Comparison of ENCODE assay signal across 32 cellular contexts in the genomic region with DNA sequence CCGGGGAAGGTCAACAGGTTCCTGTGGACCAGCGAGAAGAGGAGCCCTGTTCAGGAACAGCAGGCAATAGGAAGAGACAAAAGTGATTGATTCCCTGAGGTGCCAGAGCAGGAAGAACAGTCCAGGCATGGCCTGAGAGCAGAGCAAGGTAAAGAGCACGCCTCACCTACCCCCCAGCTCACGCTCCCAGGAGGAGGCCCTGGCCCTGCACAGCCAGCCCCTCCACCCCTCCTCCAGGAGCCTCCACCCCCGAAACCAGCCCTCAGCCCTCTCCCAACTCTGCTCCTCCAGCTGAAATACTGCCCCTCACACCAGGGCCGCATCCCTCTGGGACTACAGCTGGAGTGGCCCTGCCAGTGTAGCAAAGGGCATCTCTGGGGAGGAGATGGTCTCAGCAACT.
"Had no signal": no experiment of that assay in that cellular context is flagged by ENCODE, and none has a peak within 500 bp of the region (broad histone marks: within the 10 kb centered on the region; RNA-seq: fewer than 3 reads in every experiment).

No MANE protein-coding gene starts in this region.

- H3K4me1 Mint-ChIP-seq: activated B cell treated with CpG ODN at 0.5 μM for 24 hours; activated naive CD4-positive, alpha-beta T cell treated with anti-CD3 and anti-CD28 coated beads, Interleukin-2, amount 10 ng/mL, durations not matched to agents 7 days and 5 days; activated naive CD8-positive, alpha-beta T cell treated with anti-CD3 and anti-CD28 coated beads, Interleukin-2, amount 50 U/mL, for 24 hours had no signal

- H3K36me3 ChIP-seq: brain microvascular endothelial cell, MG63, SJSA1 had no signal

- H3K4me3 ChIP-seq: MG63, SJSA1 had no signal

- ATAC-seq: activated naive CD8-positive, alpha-beta T cell treated with anti-CD3 and anti-CD28 coated beads, Interleukin-2, amount 50 U/mL, for 24 hours; activated T-cell treated with anti-CD3 and anti-CD28 coated beads, Interleukin-2, amount 50 U/mL, for 4 hours; Panc1 had no signal

- DNase-seq: activated B cell treated with CpG ODN at 0.5 μM for 24 hours; activated CD4-positive, alpha-beta memory T cell treated with anti-CD3 and anti-CD28 coated beads for 36 hours; activated CD4-positive, alpha-beta T cell treated with anti-CD3 and anti-CD28 coated beads for 4 hours; activated CD4-positive, alpha-beta T cell treated with anti-CD3 and anti-CD28 coated beads, Interleukin-2, amount 50 U/mL, for 1 hour; activated CD4-positive, CD25-positive, alpha-beta regulatory T cell treated with anti-CD3 and anti-CD28 coated beads, Interleukin-2, amount 50 U/mL, for 72 hours; activated CD8-positive, alpha-beta memory T cell treated with anti-CD3 and anti-CD28 coated beads, Interleukin-2, amount 50 U/mL, for 4 hours; activated naive CD4-positive, alpha-beta T cell treated with anti-CD3 and anti-CD28 coated beads, Interleukin-2, amount 10 ng/mL, durations not matched to agents 7 days and 5 days; activated naive CD8-positive, alpha-beta T cell treated with anti-CD3 and anti-CD28 coated beads, Interleukin-2, amount 50 U/mL, for 24 hours; activated T-cell treated with anti-CD3 and anti-CD28 coated beads for 4 hours; activated T-cell treated with anti-CD3 and anti-CD28 coated beads, Interleukin-2, amount 50 U/mL, for 4 hours; anterior cingulate cortex; brain microvascular endothelial cell; Kasumi-1; KG1; MG63; NCI-H1048; NCI-H1105 treated with DMSO at 0.1 percent for 48 hours; NCI-H1436; NCI-H1694; NCI-H1930; NCI-H2081 treated with DMSO at 0.1 percent for 48 hours; NCI-H226; NCI-H446 treated with DMSO at 0.1 percent for 48 hours; NCI-H524 treated with DMSO at 0.1 percent for 48 hours; SHP77; SK-N-SH had no signal

- H3K27ac Mint-ChIP-seq: activated B cell treated with CpG ODN at 0.5 μM for 24 hours; activated CD4-positive, alpha-beta memory T cell treated with anti-CD3 and anti-CD28 coated beads for 36 hours; activated naive CD4-positive, alpha-beta T cell treated with anti-CD3 and anti-CD28 coated beads, Interleukin-2, amount 10 ng/mL, durations not matched to agents 7 days and 5 days; activated naive CD8-positive, alpha-beta T cell; activated naive CD8-positive, alpha-beta T cell treated with anti-CD3 and anti-CD28 coated beads, Interleukin-2, amount 50 U/mL, for 24 hours; activated T-helper 1 cell treated with anti-CD3 and anti-CD28 coated beads, Interleukin-12 subunit alpha, Interleukin-12 subunit beta, Interleukin-2, Interleukin-4 antibody, amounts not matched to agents 30 ng/mL and 10 ng/mL and 1 ng/mL, durations not matched to agents 14 hours and 24 hours and 36 hours; T-helper 1 cell treated with Interleukin-12 subunit alpha and Interleukin-12 subunit beta and Interleukin-4 antibody, amounts not matched to agents 30 μg/mL and 1 μg/mL, for 36 hours; T-helper 2 cell treated with Interferon-gamma antibody and Interleukin-4, amounts not matched to agents 5 μg/mL and 100 μg/mL, for 36 hours had no signal

- H3K27me3 ChIP-seq: brain microvascular endothelial cell, MG63, SJSA1 had no signal

- H3K27me3 Mint-ChIP-seq: activated CD4-positive, alpha-beta memory T cell treated with anti-CD3 and anti-CD28 coated beads for 36 hours; activated naive CD4-positive, alpha-beta T cell treated with anti-CD3 and anti-CD28 coated beads, Interleukin-2, amount 10 ng/mL, durations not matched to agents 7 days and 5 days had no signal

- H3K9me3 Mint-ChIP-seq: activated B cell treated with CpG ODN at 0.5 μM for 24 hours; activated CD4-positive, alpha-beta memory T cell treated with anti-CD3 and anti-CD28 coated beads for 36 hours; activated naive CD4-positive, alpha-beta T cell treated with anti-CD3 and anti-CD28 coated beads, Interleukin-2, amount 10 ng/mL, durations not matched to agents 7 days and 5 days; activated naive CD8-positive, alpha-beta T cell treated with anti-CD3 and anti-CD28 coated beads, Interleukin-2, amount 50 U/mL, for 24 hours; activated T-cell treated with anti-CD3 and anti-CD28 coated beads, Interleukin-2, amount 50 U/mL, for 4 hours; activated T-helper 1 cell treated with anti-CD3 and anti-CD28 coated beads, Interleukin-12 subunit alpha, Interleukin-12 subunit beta, Interleukin-2, Interleukin-4 antibody, amounts not matched to agents 30 ng/mL and 10 ng/mL and 1 ng/mL, durations not matched to agents 14 hours and 24 hours and 36 hours; T-helper 1 cell treated with Interleukin-12 subunit alpha and Interleukin-12 subunit beta and Interleukin-4 antibody, amounts not matched to agents 30 μg/mL and 1 μg/mL, for 36 hours; T-helper 2 cell treated with Interferon-gamma antibody and Interleukin-4, amounts not matched to agents 5 μg/mL and 100 μg/mL, for 36 hours had no signal

- H3K36me3 Mint-ChIP-seq: activated CD4-positive, alpha-beta memory T cell treated with anti-CD3 and anti-CD28 coated beads for 36 hours; activated naive CD4-positive, alpha-beta T cell treated with anti-CD3 and anti-CD28 coated beads, Interleukin-2, amount 10 ng/mL, durations not matched to agents 7 days and 5 days; activated naive CD8-positive, alpha-beta T cell had no signal

- H3K4me1 ChIP-seq: SJSA1 had no signal

- H3K9me3 ChIP-seq: MG63, SJSA1, SK-N-SH had no signal

- H3K27ac ChIP-seq: brain microvascular endothelial cell, SJSA1 had no signal

- H3K4me3 Mint-ChIP-seq: activated B cell treated with CpG ODN at 0.5 μM for 24 hours; activated CD4-positive, alpha-beta memory T cell treated with anti-CD3 and anti-CD28 coated beads for 36 hours; activated naive CD4-positive, alpha-beta T cell treated with anti-CD3 and anti-CD28 coated beads, Interleukin-2, amount 10 ng/mL, durations not matched to agents 7 days and 5 days; activated naive CD8-positive, alpha-beta T cell; activated naive CD8-positive, alpha-beta T cell treated with anti-CD3 and anti-CD28 coated beads, Interleukin-2, amount 50 U/mL, for 24 hours; activated T-cell treated with anti-CD3 and anti-CD28 coated beads, Interleukin-2, amount 50 U/mL, for 4 hours; activated T-helper 1 cell treated with anti-CD3 and anti-CD28 coated beads, Interleukin-12 subunit alpha, Interleukin-12 subunit beta, Interleukin-2, Interleukin-4 antibody, amounts not matched to agents 30 ng/mL and 10 ng/mL and 1 ng/mL, durations not matched to agents 14 hours and 24 hours and 36 hours; T-helper 1 cell treated with Interleukin-12 subunit alpha and Interleukin-12 subunit beta and Interleukin-4 antibody, amounts not matched to agents 30 μg/mL and 1 μg/mL, for 36 hours; T-helper 2 cell treated with Interferon-gamma antibody and Interleukin-4, amounts not matched to agents 5 μg/mL and 100 μg/mL, for 36 hours had no signal
